2 cellular contexts compared by ENCODE assay signal in the genomic region with DNA sequence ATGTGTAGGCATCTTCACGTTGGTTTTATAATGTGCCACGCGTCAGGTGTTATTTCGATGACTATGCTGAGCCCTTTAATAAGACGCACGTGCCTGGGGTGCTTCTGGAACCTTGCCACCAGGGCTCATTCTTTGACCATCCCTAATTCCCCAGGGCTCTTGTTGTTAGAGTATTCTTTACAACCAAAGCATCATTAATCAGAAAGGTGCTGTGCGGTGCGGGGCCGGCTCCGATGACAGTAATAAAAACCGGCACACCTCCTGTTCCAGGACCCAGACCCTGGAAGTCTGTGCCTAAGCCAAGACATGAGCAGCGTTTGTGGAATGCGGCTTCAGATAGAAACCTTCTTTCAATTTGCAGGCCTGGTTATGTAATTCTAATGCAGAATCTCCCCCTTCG.
TF ChIP-seq lines count a peak whose summit lies in the region.

No MANE protein-coding gene starts in this region.

TF ChIP-seq in SK-N-SH treated with all-trans-retinoic acid at 6 μM for 48 hours, 23 proteins besides CTCF, POLR2A, EP300 and RAD21 (continued from another document):
- TF ChIP-seq, protein P1, sequence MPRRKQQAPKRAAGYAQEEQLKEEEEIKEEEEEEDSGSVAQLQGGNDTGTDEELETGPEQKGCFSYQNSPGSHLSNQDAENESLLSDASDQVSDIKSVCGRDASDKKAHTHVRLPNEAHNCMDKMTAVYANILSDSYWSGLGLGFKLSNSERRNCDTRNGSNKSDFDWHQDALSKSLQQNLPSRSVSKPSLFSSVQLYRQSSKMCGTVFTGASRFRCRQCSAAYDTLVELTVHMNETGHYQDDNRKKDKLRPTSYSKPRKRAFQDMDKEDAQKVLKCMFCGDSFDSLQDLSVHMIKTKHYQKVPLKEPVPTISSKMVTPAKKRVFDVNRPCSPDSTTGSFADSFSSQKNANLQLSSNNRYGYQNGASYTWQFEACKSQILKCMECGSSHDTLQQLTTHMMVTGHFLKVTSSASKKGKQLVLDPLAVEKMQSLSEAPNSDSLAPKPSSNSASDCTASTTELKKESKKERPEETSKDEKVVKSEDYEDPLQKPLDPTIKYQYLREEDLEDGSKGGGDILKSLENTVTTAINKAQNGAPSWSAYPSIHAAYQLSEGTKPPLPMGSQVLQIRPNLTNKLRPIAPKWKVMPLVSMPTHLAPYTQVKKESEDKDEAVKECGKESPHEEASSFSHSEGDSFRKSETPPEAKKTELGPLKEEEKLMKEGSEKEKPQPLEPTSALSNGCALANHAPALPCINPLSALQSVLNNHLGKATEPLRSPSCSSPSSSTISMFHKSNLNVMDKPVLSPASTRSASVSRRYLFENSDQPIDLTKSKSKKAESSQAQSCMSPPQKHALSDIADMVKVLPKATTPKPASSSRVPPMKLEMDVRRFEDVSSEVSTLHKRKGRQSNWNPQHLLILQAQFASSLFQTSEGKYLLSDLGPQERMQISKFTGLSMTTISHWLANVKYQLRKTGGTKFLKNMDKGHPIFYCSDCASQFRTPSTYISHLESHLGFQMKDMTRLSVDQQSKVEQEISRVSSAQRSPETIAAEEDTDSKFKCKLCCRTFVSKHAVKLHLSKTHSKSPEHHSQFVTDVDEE (CRISPR knock-in tag; IDR thresholded peaks at IDR 0.05): no peak
- TF ChIP-seq TOX (CRISPR knock-in tag; IDR thresholded peaks at IDR 0.05; ENCODE audit: borderline replicate concordance) (no peak), ARNTL (CRISPR knock-in tag; IDR thresholded peaks at IDR 0.05; ENCODE audit: borderline replicate concordance, low read depth) (no peak), ZNF8 (CRISPR knock-in tag; IDR thresholded peaks at IDR 0.05) (no peak), CSRNP3 (CRISPR knock-in tag; IDR thresholded peaks at IDR 0.05) (no peak), PATZ1 (CRISPR knock-in tag; IDR thresholded peaks at IDR 0.05; ENCODE audit: borderline replicate concordance) (no peak)

TF ChIP-seq in SK-N-SH, 30 proteins besides CTCF, POLR2A, EP300 and RAD21 (continued from another document):
- TF ChIP-seq, protein P2, sequence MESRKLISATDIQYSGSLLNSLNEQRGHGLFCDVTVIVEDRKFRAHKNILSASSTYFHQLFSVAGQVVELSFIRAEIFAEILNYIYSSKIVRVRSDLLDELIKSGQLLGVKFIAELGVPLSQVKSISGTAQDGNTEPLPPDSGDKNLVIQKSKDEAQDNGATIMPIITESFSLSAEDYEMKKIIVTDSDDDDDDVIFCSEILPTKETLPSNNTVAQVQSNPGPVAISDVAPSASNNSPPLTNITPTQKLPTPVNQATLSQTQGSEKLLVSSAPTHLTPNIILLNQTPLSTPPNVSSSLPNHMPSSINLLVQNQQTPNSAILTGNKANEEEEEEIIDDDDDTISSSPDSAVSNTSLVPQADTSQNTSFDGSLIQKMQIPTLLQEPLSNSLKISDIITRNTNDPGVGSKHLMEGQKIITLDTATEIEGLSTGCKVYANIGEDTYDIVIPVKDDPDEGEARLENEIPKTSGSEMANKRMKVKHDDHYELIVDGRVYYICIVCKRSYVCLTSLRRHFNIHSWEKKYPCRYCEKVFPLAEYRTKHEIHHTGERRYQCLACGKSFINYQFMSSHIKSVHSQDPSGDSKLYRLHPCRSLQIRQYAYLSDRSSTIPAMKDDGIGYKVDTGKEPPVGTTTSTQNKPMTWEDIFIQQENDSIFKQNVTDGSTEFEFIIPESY (IDR thresholded peaks at IDR 0.05; ENCODE audit: borderline replicate concordance, low read depth): no peak
- TF ChIP-seq IRF3 (IDR thresholded peaks at IDR 0.05; ENCODE audit: low read depth, low read length): no peak
- TF ChIP-seq NRF1 (IDR thresholded peaks at IDR 0.05; ENCODE audit: low read depth, low read length): no peak
- TF ChIP-seq RFX5 (IDR thresholded peaks at IDR 0.05; ENCODE audit: low read length): no peak
- no peak for TF ChIP-seq FOXM1 (IDR thresholded peaks at IDR 0.05; ENCODE audit: low read depth)
- TF ChIP-seq JUND (IDR thresholded peaks at IDR 0.05): no peak
- TF ChIP-seq SIN3A (IDR thresholded peaks at IDR 0.05; ENCODE audit: borderline replicate concordance, low read depth, low read length): no peak
